Comparison of ENCODE assay signal across 10 cellular contexts in the genomic region with DNA sequence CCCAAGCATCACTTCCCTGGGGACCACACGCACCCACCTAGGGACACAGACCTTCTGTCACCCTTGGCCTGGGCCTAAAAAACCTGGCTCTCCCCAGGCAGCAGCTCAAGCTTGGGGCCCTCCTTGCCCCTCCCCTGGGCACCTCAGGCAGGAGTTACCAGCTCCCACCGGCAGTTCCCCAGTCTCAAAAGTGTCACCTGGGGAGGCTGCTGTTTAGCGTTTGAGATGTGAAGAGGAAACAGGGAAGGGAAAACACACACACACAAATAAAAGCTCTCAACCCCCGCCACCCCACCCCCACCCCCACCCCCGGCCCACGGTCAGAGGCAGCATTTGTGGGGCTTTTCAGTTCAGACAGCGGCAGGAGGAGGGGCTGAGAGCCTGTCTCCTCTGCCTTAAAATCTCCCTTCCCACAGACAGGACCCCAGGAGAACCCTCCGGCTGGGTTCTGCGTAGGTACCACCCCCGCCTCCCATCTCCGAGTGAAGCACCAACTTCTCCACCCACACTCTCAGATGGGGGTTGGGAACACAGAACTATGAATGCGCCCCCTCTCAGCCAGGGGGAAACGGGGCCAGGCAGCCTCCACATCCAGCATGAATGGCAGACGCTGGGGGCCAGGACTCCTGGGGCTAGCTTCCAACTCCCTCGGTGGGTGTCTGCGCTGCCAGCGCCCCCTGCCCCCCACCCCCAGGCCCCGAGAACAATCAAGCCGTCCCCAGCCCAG.
DNase-seq lines count a peak whose midpoint lies in the region; ATAC-seq lines count a peak whose summit lies in the region.
"Had no signal": no experiment of that assay in that cellular context is flagged by ENCODE, and none has a peak within 500 bp of the region (broad histone marks: within the 10 kb centered on the region; RNA-seq: fewer than 3 reads in every experiment).

No MANE protein-coding gene starts in this region.

- H3K9me3 ChIP-seq in SK-N-MC (ENCODE audit: low read depth, low read length): no peaks in the 10 kb centered on the region
- H3K9me3 ChIP-seq in iPS-18a (ENCODE audit: control insufficient read depth, low read depth, low read length): no peaks in the 10 kb centered on the region

- H3K4me1 ChIP-seq in iPS-18a (ENCODE audit: control insufficient read depth, low read depth, low read length): peaks cover 24% of the 10 kb centered on the region

- DNase-seq in NCI-H748 (lab: John Stamatoyannopoulos, UW; ENCODE audit: unreplicated experiment): peak; percentile 10
- DNase-seq in NCI-H748 treated with DMSO at 0.1 percent for 48 hours (lab: John Stamatoyannopoulos, UW): no peak
- no peak for DNase-seq in SK-N-MC (ENCODE audit: low read depth, low spot score)
- DNase-seq in substantia nigra (lab: John Stamatoyannopoulos, UW): peak in 12 of 49 donors; percentile 20 to 63 (median 35)
- no peak for DNase-seq in COLO829 (ENCODE audit: low spot score)
- DNase-seq: ACHN; activated naive CD8-positive, alpha-beta T cell treated with anti-CD3 and anti-CD28 coated beads, Interleukin-2, amount 10 ng/mL, durations not matched to agents 7 days and 5 days had no signal

- H3K36me3 ChIP-seq in SK-N-MC (ENCODE audit: insufficient read depth, low read length): no peaks in the 10 kb centered on the region
- H3K36me3 ChIP-seq in iPS-18a (ENCODE audit: control insufficient read depth, low read depth, low read length): no peaks in the 10 kb centered on the region

- H3K27ac ChIP-seq in SK-N-MC (no peak overlapping the region), iPS-18a (ENCODE audit: low read length) (no peak overlapping the region), substantia nigra (ENCODE audit: low read depth, low read length, poor library complexity, severe bottlenecking) (peak overlapping the region; percentile 49)

- ATAC-seq in HG03280 (IDR thresholded peaks at IDR 0.05; ENCODE audit: unreplicated experiment): no peak
- ATAC-seq in GM19324 (IDR thresholded peaks at IDR 0.05; ENCODE audit: low FRiP score, unreplicated experiment): no peak

- H3K9ac ChIP-seq in SK-N-MC (ENCODE audit: insufficient read length) (no peak overlapping the region), iPS-18a (ENCODE audit: low read length) (no peak overlapping the region)

- no peaks in the 10 kb centered on the region for H3K27me3 ChIP-seq in iPS-18a (ENCODE audit: control insufficient read depth, insufficient read depth, low read length)

- H3K4me3 ChIP-seq in SK-N-MC (peak overlapping the region; percentile 85), iPS-18a (ENCODE audit: low read length) (peak overlapping the region; percentile 73)
